In genomic region chr7:86932038-86932512, GRCh38 we compare ENCODE assay signal across 11 cellular contexts.
DNase-seq lines count a peak whose midpoint lies in the region; ATAC-seq, FAIRE-seq and TF ChIP-seq lines count a peak whose summit lies in the region.
"Had no signal": no experiment of that assay in that cellular context is flagged by ENCODE, and none has a peak within 500 bp of the region (broad histone marks: within the 10 kb centered on the region; RNA-seq: fewer than 3 reads in every experiment).

No MANE protein-coding gene starts in this region.

- H3K4me1 Mint-ChIP-seq in astrocyte (ENCODE audit: low read depth, unreplicated experiment): no peaks in the 10 kb centered on the region

- no peaks in the 10 kb centered on the region for H3K79me2 ChIP-seq in astrocyte (ENCODE audit: insufficient read depth, low read length)

- no peaks in the 10 kb centered on the region for H4K20me1 ChIP-seq in astrocyte (ENCODE audit: insufficient read depth, low read length)

- peaks cover 4% of the 10 kb centered on the region for H3K36me3 Mint-ChIP-seq in astrocyte (ENCODE audit: low read depth, unreplicated experiment)

- H3K9ac ChIP-seq in astrocyte (ENCODE audit: low read length): no peak overlapping the region

- H3K27me3 ChIP-seq in astrocyte (ENCODE audit: insufficient read depth, low read length): no peaks in the 10 kb centered on the region
- no peaks in the 10 kb centered on the region for H3K27me3 ChIP-seq in left ventricle myocardium inferior (ENCODE audit: low read depth)
- H3K27me3 ChIP-seq in upper lobe of right lung: no peaks in the 10 kb centered on the region

- ATAC-seq in Right ventricle myocardium inferior (peak; percentile 65), upper lobe of right lung (peak; percentile 97), GM18498 (IDR thresholded peaks at IDR 0.05; ENCODE audit: unreplicated experiment) (no peak), GM21737 (IDR thresholded peaks at IDR 0.05; ENCODE audit: unreplicated experiment) (no peak)

- peak; percentile 80 for FAIRE-seq in astrocyte (lab: Jason Lieb, UNC)

- H3K27ac ChIP-seq in astrocyte (ENCODE audit: low read depth, low read length) (no peak overlapping the region), left ventricle myocardium inferior (replicated peaks) (peak overlapping the region; percentile 69), upper lobe of right lung (peak overlapping the region; percentile 72)
- H3K27ac ChIP-seq: C4-2B had no signal

- no peaks in the 10 kb centered on the region for H3K9me3 Mint-ChIP-seq in astrocyte (ENCODE audit: unreplicated experiment)
- H3K9me3 Mint-ChIP-seq: stimulated activated naive CD8-positive, alpha-beta T cell treated with anti-CD3 and anti-CD28 coated beads, Interleukin-15, Interleukin-2, amounts not matched to agents 100 ng/mL and 50 ng/mL, for 24 hours had no signal

- intact Hi-C loops in Right ventricle myocardium inferior (cut with DNase I): no loop called here
- intact Hi-C loops in cardiac septum (cut with DNase I): loop anchor here (5.0 kb wide), 1 partner anchor 285 kb away; the partner anchor contains the start of gene TMEM243
- intact Hi-C loops in left ventricle myocardium inferior (cut with micrococcal nuclease): loop anchor here (10.0 kb wide), 1 partner anchor 483 kb away; no protein-coding TSS in a partner anchor
- intact Hi-C loops in upper lobe of right lung (cut with DNase I): loop anchor here (10.0 kb wide), 1 partner anchor 213 kb away; no protein-coding TSS in a partner anchor

- H3K4me3 ChIP-seq in astrocyte (ENCODE audit: insufficient read depth, low read depth, low read length) (no peak overlapping the region), left ventricle myocardium inferior (no peak overlapping the region), upper lobe of right lung (no peak overlapping the region)

- DNase-seq in Right ventricle myocardium inferior (ENCODE audit: missing footprints) (no peak), cardiac septum (ENCODE audit: low spot score) (no peak), astrocyte (ENCODE audit: low read depth) (peak; percentile 68), left ventricle myocardium inferior (no peak), upper lobe of right lung (no peak), SHP77 (lab: John Stamatoyannopoulos, UW) (no peak)
- DNase-seq: activated effector memory CD4-positive, alpha-beta T cell treated with Interleukin-2 at 50 U/mL for 16 hours had no signal

- H3K27me3 Mint-ChIP-seq in astrocyte (ENCODE audit: low read depth, unreplicated experiment): no peaks in the 10 kb centered on the region

- peak overlapping the region; percentile 21 for H3K4me2 ChIP-seq in astrocyte (ENCODE audit: low read length)

- no peak for TF ChIP-seq CTCF in astrocyte (IDR thresholded peaks at IDR 0.05; ENCODE audit: insufficient read depth, low read depth, low read length)
- no peak for TF ChIP-seq CTCF in left ventricle myocardium inferior (IDR thresholded peaks at IDR 0.05; ENCODE audit: borderline replicate concordance)
- TF ChIP-seq CTCF in upper lobe of right lung (IDR thresholded peaks at IDR 0.05): no peak

- H3K36me3 ChIP-seq in astrocyte (ENCODE audit: insufficient read depth, low read length) (no peaks in the 10 kb centered on the region), left ventricle myocardium inferior (no peaks in the 10 kb centered on the region), upper lobe of right lung (peaks cover 5% of the 10 kb centered on the region)

- H3K4me3 Mint-ChIP-seq in astrocyte (ENCODE audit: unreplicated experiment): no peak overlapping the region
- H3K4me3 Mint-ChIP-seq: stimulated activated naive CD8-positive, alpha-beta T cell treated with anti-CD3 and anti-CD28 coated beads, Interleukin-15, Interleukin-2, amounts not matched to agents 100 ng/mL and 50 ng/mL, for 24 hours had no signal

- H3K27ac Mint-ChIP-seq in astrocyte (ENCODE audit: unreplicated experiment): no peak overlapping the region

- no peak overlapping the region for H2AFZ ChIP-seq in astrocyte (ENCODE audit: low read depth, low read length)

- H3K4me1 ChIP-seq in astrocyte (ENCODE audit: insufficient read depth, low read length) (peaks cover 5% of the 10 kb centered on the region), left ventricle myocardium inferior (peaks cover 18% of the 10 kb centered on the region), upper lobe of right lung (no peaks in the 10 kb centered on the region)

- H3K9me3 ChIP-seq in astrocyte (ENCODE audit: insufficient read depth, low read depth, low read length) (no peaks in the 10 kb centered on the region), left ventricle myocardium inferior (replicated peaks) (no peaks in the 10 kb centered on the region), upper lobe of right lung (no peaks in the 10 kb centered on the region)

Comparison
In these comparisons a context has a peak if more than half of its experiments do, and no peak if none do; other contexts are left out.
1. ATAC-seq: peak in Right ventricle myocardium inferior (single experiment) and upper lobe of right lung (single experiment); none in GM18498 (single experiment) and GM21737 (single experiment).